ENCODE assay signal across 8 cellular contexts in genomic region chr2:176130153-176130916, GRCh38. TPM values are rescaled to one million over a fixed set of nuclear protein-coding genes. Genes with fewer than 3 reads are reported as not detected.
DNase-seq lines count a peak whose midpoint lies in the region; ATAC-seq and TF ChIP-seq lines count a peak whose summit lies in the region.

No MANE protein-coding gene starts in this region.

- TF ChIP-seq POLR2A in thyroid gland (IDR thresholded peaks at IDR 0.05): no peak

- H3K4me3 ChIP-seq in AG10803 (ENCODE audit: low read length) (peak overlapping the region; percentile 59), thyroid gland (replicated peaks in 1 of 3) (peak overlapping the region in 1 of 3 donors; percentile 23)

- no peaks in the 10 kb centered on the region for H3K36me3 Mint-ChIP-seq in activated naive CD8-positive, alpha-beta T cell

- DNase-seq in AG10803 (ENCODE audit: low read depth) (peak; percentile 91), HT1080 (ENCODE audit: low read depth) (peak; percentile 42), left kidney (ENCODE audit: low read depth, low spot score) (peak; percentile 98), thyroid gland (no peak), posterior cingulate gyrus (no peak)
- no peak for DNase-seq in stimulated activated naive CD4-positive, alpha-beta T cell treated with Interleukin-2 at 50 U/mL for 16 hours (lab: John Stamatoyannopoulos, UW)

- H3K36me3 ChIP-seq in thyroid gland: no peaks in the 10 kb centered on the region

- peaks cover 28% of the 10 kb centered on the region for H3K4me1 Mint-ChIP-seq in activated naive CD8-positive, alpha-beta T cell (ENCODE audit: low read depth)

- intact Hi-C loops in thyroid gland (cut with DNase I) (no loop called here), posterior cingulate gyrus (cut with DNase I) (no loop called here)

- no peaks in the 10 kb centered on the region for H3K9me3 ChIP-seq in thyroid gland

- peaks cover 5 to 14% of the 10 kb centered on the region in 2 donors for H3K4me1 ChIP-seq in thyroid gland

- WGBS in thyroid gland, 2 donors: 3 to 8% methylated on average over 20 to 59 of the region's 98 CpGs

- H3K9me3 Mint-ChIP-seq in activated naive CD8-positive, alpha-beta T cell (ENCODE audit: low read depth): no peaks in the 10 kb centered on the region

- peak overlapping the region; percentile 12 to 54 (median 50) for H3K27ac ChIP-seq in thyroid gland

- no peak overlapping the region for H3K27ac Mint-ChIP-seq in activated naive CD8-positive, alpha-beta T cell

- H3K27me3 Mint-ChIP-seq in activated naive CD8-positive, alpha-beta T cell: peaks cover 65% of the 10 kb centered on the region

- ATAC-seq in HG02870 (IDR thresholded peaks at IDR 0.05; ENCODE audit: unreplicated experiment): no peak

- no peak for TF ChIP-seq CTCF in AG10803 (conservative IDR thresholded peaks at IDR 0.05; ENCODE audit: low read length)
- TF ChIP-seq CTCF in thyroid gland (IDR thresholded peaks at IDR 0.05): no peak

- peaks cover 67% of the 10 kb centered on the region for H3K27me3 ChIP-seq in thyroid gland

- H3K4me3 Mint-ChIP-seq in activated naive CD8-positive, alpha-beta T cell: peak overlapping the region; percentile 76

RNA-seq across cellular contexts. Expression of gene HOXD8, which starts 0.8 kb away (rescaled TPM):
- total RNA-seq in HT1080 (2014; rRNA removed; shearing (Covaris generic)): 8.9 and 9.5 TPM in 2 replicates
- polyA plus RNA-seq in HT1080 (2015; cell fraction: cytosol; rRNA removed): 18.2 and 20.5 TPM in 2 replicates
- 12.8 and 15.4 TPM in 2 replicates for polyA plus RNA-seq in HT1080 (2015; cell fraction: nucleus; rRNA removed)
- total RNA-seq in thyroid gland: 10 to 100 TPM in 2 of 4 donors, 1 to 10 TPM in 2; 4.1 to 24.9 (median 9.9) TPM

RNA-seq across cellular contexts. Expression of gene HOXD9, which starts 7.8 kb away (rescaled TPM):
- total RNA-seq in HT1080 (2014; rRNA removed; shearing (Covaris generic)): 0.53 and 1.7 TPM in 2 replicates
- polyA plus RNA-seq in HT1080 (2015; cell fraction: cytosol; rRNA removed): 2.3 and 3.5 TPM in 2 replicates
- 10.4 and 10.5 TPM in 2 replicates for polyA plus RNA-seq in HT1080 (2015; cell fraction: nucleus; rRNA removed)
- total RNA-seq in thyroid gland: 1 to 10 TPM in 3 of 4 donors, under 1 TPM in 1; 0.83 to 3.9 (median 2.3) TPM

RNA-seq across cellular contexts. Expression of gene HOXD10, which starts 13.8 kb away (rescaled TPM):
- 8.6 and 10.5 TPM in 2 replicates for total RNA-seq in HT1080 (2014; rRNA removed; shearing (Covaris generic))
- 3.3 and 4.7 TPM in 2 replicates for polyA plus RNA-seq in HT1080 (2015; cell fraction: cytosol; rRNA removed)
- polyA plus RNA-seq in HT1080 (2015; cell fraction: nucleus; rRNA removed): 13.0 and 19.5 TPM in 2 replicates
- total RNA-seq in thyroid gland: under 1 TPM in 2 of 4 donors, not detected in 2; 0.33 to 0.54 TPM

RNA-seq across cellular contexts. Expression of gene HOXD4, which starts 21.0 kb away (rescaled TPM):
- not detected in 2 replicates for total RNA-seq in HT1080 (2014; rRNA removed; shearing (Covaris generic))
- polyA plus RNA-seq in HT1080 (2015; cell fraction: cytosol; rRNA removed): 0.16 and 0.93 TPM in 2 replicates
- 0.26 TPM in 1 of 2 replicates, not detected in the other for polyA plus RNA-seq in HT1080 (2015; cell fraction: nucleus; rRNA removed)
- total RNA-seq in thyroid gland: 1 to 10 TPM; 1.6 to 4.8 (median 3.3) TPM

RNA-seq across cellular contexts. Expression of gene HOXD11, which starts 23.3 kb away (rescaled TPM):
- total RNA-seq in HT1080 (2014; rRNA removed; shearing (Covaris generic)): 6.4 and 8.9 TPM in 2 replicates
- 4.8 and 6.2 TPM in 2 replicates for polyA plus RNA-seq in HT1080 (2015; cell fraction: cytosol; rRNA removed)
- polyA plus RNA-seq in HT1080 (2015; cell fraction: nucleus; rRNA removed): 10.6 and 11.0 TPM in 2 replicates
- not detected for total RNA-seq in thyroid gland

Comparison
In these comparisons a context has a peak if more than half of its experiments do, and no peak if none do; other contexts are left out.
1. DNase-seq: peak in AG10803 (single experiment), HT1080 (single experiment) and left kidney (single experiment); none in thyroid gland (0 of 2), posterior cingulate gyrus (0 of 10) and stimulated activated naive CD4-positive, alpha-beta T cell treated with Interleukin-2 at 50 U/mL for 16 hours (single experiment).